14 cellular contexts compared by ENCODE assay signal in genomic region chr7:55081067-55081853, GRCh38.
A peak's percentile ranks its signal among the peaks of the same experiment; 100 is the strongest.
DNase-seq lines count a peak whose midpoint lies in the region; ATAC-seq, FAIRE-seq and TF ChIP-seq lines count a peak whose summit lies in the region.
"Had no signal": no experiment of that assay in that cellular context is flagged by ENCODE, and none has a peak within 500 bp of the region (broad histone marks: within the 10 kb centered on the region; RNA-seq: fewer than 3 reads in every experiment).

No MANE protein-coding gene starts in this region.

- H2AFZ ChIP-seq in ACC112 (ENCODE audit: low read length, unreplicated experiment), result no peak overlapping the region

- no peak for TF ChIP-seq POLR2A in heart left ventricle (IDR thresholded peaks at IDR 0.05)
- no peak for TF ChIP-seq POLR2A in prostate gland (IDR thresholded peaks at IDR 0.05)

- 63 to 72% (median 71%) methylated on average over 13 of the region's 13 CpGs for WGBS in heart left ventricle, 4 donors
- WGBS in prostate gland, result 32% methylated on average over 13 of the region's 13 CpGs

- H3K4me3 ChIP-seq in ACC112 (ENCODE audit: low read depth, low read length) (peak overlapping the region; percentile 18), heart left ventricle (no peak overlapping the region), prostate gland (no peak overlapping the region), HAP-1 (no peak overlapping the region)
- H3K4me3 ChIP-seq: K562 had no signal

- peaks cover 86% of the 10 kb centered on the region for H3K79me2 ChIP-seq in ACC112 (ENCODE audit: control insufficient read depth, insufficient read depth, low read length, unreplicated experiment)

- H3K27me3 ChIP-seq in ACC112 (ENCODE audit: insufficient read depth, low read length) (no peaks in the 10 kb centered on the region), heart left ventricle (no peaks in the 10 kb centered on the region), prostate gland (replicated peaks; ENCODE audit: insufficient read depth) (no peaks in the 10 kb centered on the region), HAP-1 (ENCODE audit: low read depth) (no peaks in the 10 kb centered on the region)

- peaks cover 61% of the 10 kb centered on the region for H3K4me1 ChIP-seq in ACC112 (ENCODE audit: control insufficient read depth, insufficient read depth, low read length, unreplicated experiment)
- peaks cover 0 to 42% (median 11%) of the 10 kb centered on the region in 12 donors for H3K4me1 ChIP-seq in heart left ventricle
- peaks cover under 1% of the 10 kb centered on the region for H3K4me1 ChIP-seq in prostate gland (replicated peaks)
- no peaks in the 10 kb centered on the region for H3K4me1 ChIP-seq in HAP-1

- H3K9me3 ChIP-seq in heart left ventricle (no peaks in the 10 kb centered on the region), prostate gland (no peaks in the 10 kb centered on the region), HAP-1 (no peaks in the 10 kb centered on the region)

- in situ Hi-C loops in HAP-1 (cut with MboI; ENCODE audit: low sequenced_read_pairs), result no loop called here

- FAIRE-seq in RCC 7860 (lab: Jason Lieb, UNC), result peak; percentile 90
- FAIRE-seq: K562 had no signal

- H3K36me3 ChIP-seq in ACC112 (ENCODE audit: insufficient read depth, low read length) (peaks cover 9% of the 10 kb centered on the region; the same call in 1 of the 2 replicates), heart left ventricle (no peaks in the 10 kb centered on the region), prostate gland (no peaks in the 10 kb centered on the region), HAP-1 (replicated peaks) (no peaks in the 10 kb centered on the region)

- H3K27ac ChIP-seq in ACC112 (ENCODE audit: low read depth, low read length) (peak overlapping the region; percentile 76), heart left ventricle (peak overlapping the region in 5 of 12 donors; percentile 0 to 55 (median 36)), prostate gland (peak overlapping the region; percentile 40 to 49)

- ATAC-seq in heart left ventricle (peak; percentile 21 to 29 (median 24)), HG03045 (IDR thresholded peaks at IDR 0.05; ENCODE audit: unreplicated experiment) (no peak)
- ATAC-seq: K562 had no signal

- no peak for TF ChIP-seq CTCF in heart left ventricle (IDR thresholded peaks at IDR 0.05)
- TF ChIP-seq CTCF in prostate gland (IDR thresholded peaks at IDR 0.05), result no peak

- intact Hi-C loops in heart left ventricle (cut with DNase I), result no loop called here
- intact Hi-C loops in prostate gland (cut with DNase I), result no loop called here

- peak; percentile 42 for DNase-seq in RCC 7860 (ENCODE audit: low spot score)
- no peak for DNase-seq in heart left ventricle
- no peak for DNase-seq in prostate gland (ENCODE audit: low spot score)
- no peak for DNase-seq in HAP-1 (ENCODE audit: low spot score in 2 of 2)
- DNase-seq in activated naive CD4-positive, alpha-beta T cell treated with anti-CD3 and anti-CD28 coated beads, Interleukin-2, amount 50 U/mL, for 16 hours, result no peak
- no peak for DNase-seq in epidermal melanocyte (ENCODE audit: insufficient read length, low spot score)
- DNase-seq: activated B cell treated with CpG ODN at 0.5 μM for 24 hours; EL; immature natural killer cell; NCI-H2171; stimulated activated CD4-positive, alpha-beta T cell treated with anti-CD3 and anti-CD28 coated beads, Interleukin-4, amount 100 ng/mL, for 1 hour had no signal
